In the genomic region with DNA sequence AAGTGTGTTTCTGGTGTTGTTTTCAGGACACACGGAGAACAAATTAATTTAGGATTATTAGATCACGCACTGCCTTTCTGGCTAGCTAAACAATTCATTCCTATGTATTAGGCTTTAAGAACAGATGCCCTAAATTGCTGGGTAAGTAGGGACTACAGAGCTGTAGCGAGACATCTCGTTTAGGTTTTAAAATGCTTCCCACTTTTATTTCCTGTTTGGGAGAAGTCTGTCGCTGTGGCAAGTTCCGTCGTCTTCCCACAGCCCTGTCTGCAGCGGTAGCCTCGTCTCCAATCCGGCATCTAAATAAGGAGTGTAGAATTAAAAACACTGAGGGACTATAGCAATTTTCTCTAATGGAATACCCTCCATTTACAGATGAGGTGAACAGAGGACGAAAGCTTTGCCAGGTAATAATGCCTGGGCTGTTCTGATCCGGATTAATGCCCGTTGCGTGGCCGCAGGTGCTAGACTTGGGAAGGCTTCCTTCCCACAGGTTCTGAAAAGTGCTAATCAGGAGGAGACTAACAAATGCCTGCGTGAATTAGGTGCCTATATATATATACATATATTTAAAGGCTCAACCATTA, we compare ENCODE assay signal across 8 cellular contexts. TPM values are rescaled to one million over a fixed set of nuclear protein-coding genes. Genes with fewer than 3 reads are reported as not detected.
DNase-seq lines count a peak whose midpoint lies in the region; ATAC-seq, FAIRE-seq and TF ChIP-seq lines count a peak whose summit lies in the region.

No MANE protein-coding gene starts in this region.

- H3K4me3 Mint-ChIP-seq in astrocyte (ENCODE audit: unreplicated experiment), result peak overlapping the region; percentile 85

- H3K27ac Mint-ChIP-seq in astrocyte (ENCODE audit: unreplicated experiment), result no peak overlapping the region

- no peaks in the 10 kb centered on the region for H3K4me1 Mint-ChIP-seq in astrocyte (ENCODE audit: low read depth, unreplicated experiment)

- no peak overlapping the region for H3K27ac ChIP-seq in ACC112 (ENCODE audit: low read depth, low read length)
- H3K27ac ChIP-seq in astrocyte (ENCODE audit: low read depth, low read length), result no peak overlapping the region

- H2AFZ ChIP-seq in ACC112 (ENCODE audit: low read length, unreplicated experiment) (peak overlapping the region; percentile 97), astrocyte (ENCODE audit: low read depth, low read length) (peak overlapping the region; percentile 99)

- H3K79me2 ChIP-seq in ACC112 (ENCODE audit: control insufficient read depth, insufficient read depth, low read length, unreplicated experiment) (no peaks in the 10 kb centered on the region), astrocyte (ENCODE audit: insufficient read depth, low read length) (no peaks in the 10 kb centered on the region)

- peaks cover 33% of the 10 kb centered on the region for H3K27me3 Mint-ChIP-seq in astrocyte (ENCODE audit: low read depth, unreplicated experiment)

- no peaks in the 10 kb centered on the region for H3K36me3 ChIP-seq in ACC112 (ENCODE audit: insufficient read depth, low read length)
- no peaks in the 10 kb centered on the region for H3K36me3 ChIP-seq in astrocyte (ENCODE audit: insufficient read depth, low read length)
- no peaks in the 10 kb centered on the region for H3K36me3 ChIP-seq in mucosa of stomach (ENCODE audit: control insufficient read depth, insufficient read depth, low read length)

- peak overlapping the region; percentile 96 for H3K4me2 ChIP-seq in astrocyte (ENCODE audit: low read length)

- H3K9me3 ChIP-seq in astrocyte (ENCODE audit: insufficient read depth, low read depth, low read length) (no peaks in the 10 kb centered on the region), mucosa of stomach (ENCODE audit: control insufficient read depth, low read length) (no peaks in the 10 kb centered on the region)

- H3K36me3 Mint-ChIP-seq in astrocyte (ENCODE audit: low read depth, unreplicated experiment), result peaks cover 10% of the 10 kb centered on the region

- H3K9ac ChIP-seq in astrocyte (ENCODE audit: low read length) (peak overlapping the region; percentile 47), mucosa of stomach (ENCODE audit: low read length) (peak overlapping the region; percentile 44)

- no peak for ATAC-seq in GM19452 (IDR thresholded peaks at IDR 0.05; ENCODE audit: unreplicated experiment)

- peak overlapping the region; percentile 97 for H3K4me3 ChIP-seq in ACC112 (ENCODE audit: low read depth, low read length)
- peak overlapping the region; percentile 87 for H3K4me3 ChIP-seq in astrocyte (ENCODE audit: insufficient read depth, low read depth, low read length)
- peak overlapping the region; percentile 20 for H3K4me3 ChIP-seq in mucosa of stomach (ENCODE audit: low read length)

- H3K4me1 ChIP-seq in ACC112 (ENCODE audit: control insufficient read depth, insufficient read depth, low read length, unreplicated experiment) (no peaks in the 10 kb centered on the region), astrocyte (ENCODE audit: insufficient read depth, low read length) (peaks cover 8% of the 10 kb centered on the region), mucosa of stomach (ENCODE audit: control insufficient read depth, insufficient read depth, low read length) (no peaks in the 10 kb centered on the region)

- peaks cover 7% of the 10 kb centered on the region for H3K9me3 Mint-ChIP-seq in astrocyte (ENCODE audit: unreplicated experiment)

- no peak for FAIRE-seq in astrocyte (lab: Jason Lieb, UNC)
- FAIRE-seq in D721Med (lab: Jason Lieb, UNC), result no peak

- TF ChIP-seq CTCF in astrocyte (IDR thresholded peaks at IDR 0.05; ENCODE audit: insufficient read depth, low read depth, low read length) (no peak), D721Med (IDR thresholded peaks at IDR 0.05; ENCODE audit: insufficient read depth, missing control alignments) (no peak)

- peaks cover 75% of the 10 kb centered on the region for H3K27me3 ChIP-seq in ACC112 (ENCODE audit: insufficient read depth, low read length)
- peaks cover 15% of the 10 kb centered on the region for H3K27me3 ChIP-seq in astrocyte (ENCODE audit: insufficient read depth, low read length)
- H3K27me3 ChIP-seq in mucosa of stomach (ENCODE audit: control insufficient read depth, insufficient read depth, low read length), result peaks cover 13% of the 10 kb centered on the region

- no peaks in the 10 kb centered on the region for H4K20me1 ChIP-seq in astrocyte (ENCODE audit: insufficient read depth, low read length)

- peak; percentile 14 for DNase-seq in HT-29 (ENCODE audit: low spot score)
- DNase-seq in astrocyte (ENCODE audit: low read depth), result no peak
- no peak for DNase-seq in HPDE6-E6E7 (ENCODE audit: extremely low spot score)
- DNase-seq in D721Med (ENCODE audit: insufficient read length, low spot score), result no peak
- DNase-seq in NCI-H510A treated with DMSO at 0.1 percent for 48 hours (lab: John Stamatoyannopoulos, UW), result no peak

RNA-seq across cellular contexts. Expression of a gene that starts 1.3 kb away (rescaled TPM):
- total RNA-seq in HT-29 (2014; rRNA removed; shearing (Covaris generic)), result 1.0 and 2.0 TPM in 2 replicates
- 4.4 and 5.9 TPM in 2 replicates for total RNA-seq in astrocyte

Comparison
In these comparisons a context has a peak if more than half of its experiments do, and no peak if none do; other contexts are left out.
1. H3K4me3 ChIP-seq: peak in every context shown above with its lines; median percentile 97 in ACC112; 87 in astrocyte; 20 in mucosa of stomach.